35 cellular contexts compared by ENCODE assay signal in the genomic region with DNA sequence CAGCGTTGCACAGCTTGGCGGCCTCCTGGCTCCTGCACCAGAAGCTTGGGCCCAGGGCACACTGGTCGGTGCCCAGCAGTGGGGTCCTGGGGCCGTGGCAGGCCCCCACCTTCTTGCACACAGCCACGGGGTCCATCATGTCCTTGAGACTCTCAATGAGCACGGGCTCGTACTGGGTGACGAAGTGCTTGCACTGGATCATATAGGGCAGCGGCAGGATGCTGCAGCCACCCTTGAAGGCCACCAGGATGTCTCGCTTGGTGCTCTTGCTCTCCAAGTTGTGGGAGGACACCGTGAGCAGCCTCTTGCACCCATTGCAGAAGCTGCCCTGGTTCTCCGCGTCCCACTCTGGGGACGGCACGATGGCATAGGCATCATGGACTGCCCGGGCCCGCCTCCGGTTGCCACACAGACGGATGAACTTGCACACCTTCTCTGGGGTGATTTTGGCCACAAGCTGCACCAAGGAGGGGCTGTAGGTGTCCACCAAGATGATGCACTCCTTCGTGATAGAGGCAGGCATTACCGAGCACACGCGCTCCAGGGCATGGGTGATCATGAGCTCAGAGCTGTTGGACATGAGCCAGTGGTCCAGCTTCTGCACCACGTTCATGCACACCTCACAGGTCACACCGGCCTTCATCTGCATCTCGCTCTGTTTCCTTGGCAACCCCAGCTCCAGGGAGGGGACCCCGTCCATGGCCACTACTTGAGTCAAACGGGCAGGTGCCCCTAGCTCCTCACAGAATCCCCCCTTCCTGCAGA. TPM values are rescaled to one million over a fixed set of nuclear protein-coding genes. Genes with fewer than 3 reads are reported as not detected.
"Had no signal": no experiment of that assay in that cellular context is flagged by ENCODE, and none has a peak within 500 bp of the region (broad histone marks: within the 10 kb centered on the region; RNA-seq: fewer than 3 reads in every experiment).

No MANE protein-coding gene starts in this region.

- H3K4me3 ChIP-seq: colonic mucosa, gastroesophageal sphincter, lung, pancreas, prostate gland, sigmoid colon, thyroid gland, upper lobe of left lung, vagina had no signal

- H3K9me3 Mint-ChIP-seq: activated CD4-positive, alpha-beta memory T cell treated with anti-CD3 and anti-CD28 coated beads, Interleukin-2, amount 10 ng/mL, durations not matched to agents 7 days and 5 days; activated CD4-positive, alpha-beta T cell treated with anti-CD3 and anti-CD28 coated beads, Interleukin-2, amount 10 ng/mL, durations not matched to agents 7 days and 5 days; activated naive CD4-positive, alpha-beta T cell treated with anti-CD3 and anti-CD28 coated beads, Interleukin-2, amount 50 U/mL, for 72 hours; activated T-cell treated with anti-CD3 and anti-CD28 coated beads, Interleukin-2, amount 50 U/mL, for 4 hours; activated T-helper 17 cell treated with anti-CD3 and anti-CD28 coated beads, Interleukin-2, amount 50 U/mL, for 72 hours; immature natural killer cell; stimulated activated memory B cell treated with anti-CD40 and anti-IgM and Interleukin-4, amounts not matched to agents 10 μg/mL and 1 μg/mL and 100 μg/mL, for 72 hours had no signal

- DNase-seq: activated CD4-positive, alpha-beta memory T cell treated with anti-CD3 and anti-CD28 coated beads, Interleukin-2, amount 10 ng/mL, durations not matched to agents 7 days and 5 days; activated CD4-positive, alpha-beta T cell treated with anti-CD3 and anti-CD28 coated beads, Interleukin-2, amount 10 ng/mL, durations not matched to agents 7 days and 5 days; activated CD4-positive, CD25-positive, alpha-beta regulatory T cell treated with anti-CD3 and anti-CD28 coated beads, Interleukin-2, amount 50 U/mL, for 72 hours; activated gamma-delta T cell treated with Interleukin-2 at 50 U/mL for 16 hours; activated T-cell treated with anti-CD3 and anti-CD28 coated beads, Interleukin-2, amount 50 U/mL, for 4 hours; colonic mucosa; effector CD8-positive, alpha-beta T cell; hippocampal formation; immature natural killer cell; mesendoderm; nephron progenitor cell; retina; small intestine; stimulated activated CD4-positive, alpha-beta T cell treated with anti-CD3 and anti-CD28 coated beads, Interleukin-1b, Interleukin-23, amount 100 ng/mL, for 48 hours; stimulated activated CD4-positive, alpha-beta T cell treated with anti-CD3 and anti-CD28 coated beads, Interleukin-4, amount 100 ng/mL, for 4 hours; stimulated activated CD8-positive, alpha-beta memory T cell treated with anti-CD3 and anti-CD28 coated beads, Interleukin-4, amount 100 ng/mL, for 48 hours; stomach; T-helper 2 cell had no signal

- H3K27me3 Mint-ChIP-seq: activated CD4-positive, alpha-beta memory T cell treated with anti-CD3 and anti-CD28 coated beads, Interleukin-2, amount 10 ng/mL, durations not matched to agents 7 days and 5 days; activated CD4-positive, alpha-beta T cell treated with anti-CD3 and anti-CD28 coated beads, Interleukin-2, amount 10 ng/mL, durations not matched to agents 7 days and 5 days; stimulated activated memory B cell treated with anti-CD40 and anti-IgM and Interleukin-4, amounts not matched to agents 10 μg/mL and 1 μg/mL and 100 μg/mL, for 72 hours had no signal

- H3K27ac ChIP-seq: colonic mucosa, gastroesophageal sphincter, pancreas, prostate gland, sigmoid colon, thyroid gland, upper lobe of left lung, vagina had no signal

- H3K9me3 ChIP-seq: colonic mucosa, gastroesophageal sphincter, pancreas, prostate gland, sigmoid colon, stomach, thyroid gland, upper lobe of left lung, vagina had no signal

- ATAC-seq: activated naive CD4-positive, alpha-beta T cell treated with anti-CD3 and anti-CD28 coated beads, Interleukin-2, amount 50 U/mL, for 72 hours; activated T-cell treated with anti-CD3 and anti-CD28 coated beads, Interleukin-2, amount 50 U/mL, for 4 hours; activated T-helper 17 cell treated with anti-CD3 and anti-CD28 coated beads, Interleukin-2, amount 50 U/mL, for 72 hours; pancreas; stimulated activated memory B cell treated with anti-CD40 and anti-IgM and Interleukin-4, amounts not matched to agents 10 μg/mL and 1 μg/mL and 100 μg/mL, for 72 hours had no signal

- H3K27me3 ChIP-seq: colonic mucosa, gastroesophageal sphincter, pancreas, sigmoid colon, thyroid gland, upper lobe of left lung, vagina had no signal

- H3K4me1 Mint-ChIP-seq: activated CD4-positive, alpha-beta memory T cell treated with anti-CD3 and anti-CD28 coated beads, Interleukin-2, amount 10 ng/mL, durations not matched to agents 7 days and 5 days; activated CD4-positive, alpha-beta T cell treated with anti-CD3 and anti-CD28 coated beads, Interleukin-2, amount 10 ng/mL, durations not matched to agents 7 days and 5 days; stimulated activated memory B cell treated with anti-CD40 and anti-IgM and Interleukin-4, amounts not matched to agents 10 μg/mL and 1 μg/mL and 100 μg/mL, for 72 hours had no signal

- H3K4me1 ChIP-seq: colonic mucosa, pancreas, prostate gland, vagina had no signal

- H3K4me3 Mint-ChIP-seq: activated CD4-positive, alpha-beta memory T cell treated with anti-CD3 and anti-CD28 coated beads, Interleukin-2, amount 10 ng/mL, durations not matched to agents 7 days and 5 days; activated CD4-positive, alpha-beta T cell treated with anti-CD3 and anti-CD28 coated beads, Interleukin-2, amount 10 ng/mL, durations not matched to agents 7 days and 5 days; activated T-cell treated with anti-CD3 and anti-CD28 coated beads, Interleukin-2, amount 50 U/mL, for 4 hours; activated T-helper 17 cell treated with anti-CD3 and anti-CD28 coated beads, Interleukin-2, amount 50 U/mL, for 72 hours; immature natural killer cell; nephron progenitor cell; stimulated activated memory B cell treated with anti-CD40 and anti-IgM and Interleukin-4, amounts not matched to agents 10 μg/mL and 1 μg/mL and 100 μg/mL, for 72 hours had no signal

- H3K36me3 ChIP-seq: colonic mucosa, gastroesophageal sphincter, pancreas, prostate gland, sigmoid colon, stomach, thyroid gland, upper lobe of left lung, vagina had no signal

- H3K27ac Mint-ChIP-seq: activated CD4-positive, alpha-beta memory T cell treated with anti-CD3 and anti-CD28 coated beads, Interleukin-2, amount 10 ng/mL, durations not matched to agents 7 days and 5 days; activated CD4-positive, alpha-beta T cell treated with anti-CD3 and anti-CD28 coated beads, Interleukin-2, amount 10 ng/mL, durations not matched to agents 7 days and 5 days; activated naive CD4-positive, alpha-beta T cell treated with anti-CD3 and anti-CD28 coated beads, Interleukin-2, amount 50 U/mL, for 72 hours; activated T-helper 17 cell treated with anti-CD3 and anti-CD28 coated beads, Interleukin-2, amount 50 U/mL, for 72 hours; immature natural killer cell; nephron progenitor cell; stimulated activated memory B cell treated with anti-CD40 and anti-IgM and Interleukin-4, amounts not matched to agents 10 μg/mL and 1 μg/mL and 100 μg/mL, for 72 hours had no signal

- H3K36me3 Mint-ChIP-seq: activated naive CD4-positive, alpha-beta T cell treated with anti-CD3 and anti-CD28 coated beads, Interleukin-2, amount 50 U/mL, for 72 hours; immature natural killer cell; stimulated activated memory B cell treated with anti-CD40 and anti-IgM and Interleukin-4, amounts not matched to agents 10 μg/mL and 1 μg/mL and 100 μg/mL, for 72 hours had no signal

RNA-seq across cellular contexts. Expression of a gene that starts 1.2 kb away (rescaled TPM):
- total RNA-seq: activated CD4-positive, alpha-beta memory T cell treated with anti-CD3 and anti-CD28 coated beads, Interleukin-2, amount 10 ng/mL, durations not matched to agents 7 days and 5 days; activated CD4-positive, alpha-beta T cell treated with anti-CD3 and anti-CD28 coated beads, Interleukin-2, amount 10 ng/mL, durations not matched to agents 7 days and 5 days; activated naive CD4-positive, alpha-beta T cell treated with anti-CD3 and anti-CD28 coated beads, Interleukin-2, amount 50 U/mL, for 72 hours; activated T-cell treated with anti-CD3 and anti-CD28 coated beads, Interleukin-2, amount 50 U/mL, for 4 hours; activated T-helper 17 cell treated with anti-CD3 and anti-CD28 coated beads, Interleukin-2, amount 50 U/mL, for 72 hours; bronchial epithelial cell; colonic mucosa; dermis microvascular lymphatic vessel endothelial cell; epithelial cell of proximal tubule; kidney epithelial cell; mononuclear cell; myocyte; sigmoid colon; thyroid gland; vagina had no signal
- polyA plus RNA-seq: immature natural killer cell, pancreas, small intestine had no signal
